1 cellular context compared by ENCODE assay signal in the genomic region with DNA sequence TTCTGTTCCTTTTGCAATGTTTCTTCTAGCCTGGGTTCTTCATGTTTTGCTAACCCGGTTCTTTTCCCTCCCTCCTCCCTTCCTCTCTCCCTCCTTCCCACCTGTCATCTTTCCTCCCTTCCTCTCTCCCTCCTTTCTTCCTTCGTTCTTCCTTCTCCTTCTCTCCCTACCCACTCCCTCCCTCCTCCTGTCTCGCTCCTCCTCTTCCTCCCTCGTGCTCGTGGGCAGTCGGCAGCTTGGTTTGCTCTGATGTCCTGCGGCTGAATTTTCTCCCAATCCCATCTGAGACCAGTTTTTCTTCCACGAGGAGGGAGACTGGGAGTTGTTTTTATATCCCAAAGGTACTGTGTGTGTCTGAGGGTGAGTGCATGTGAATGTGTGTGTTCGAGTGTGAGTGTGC.
TF ChIP-seq lines count a peak whose summit lies in the region.

No MANE protein-coding gene starts in this region.

TF ChIP-seq in A549, 52 proteins besides CTCF, POLR2A, EP300 and RAD21 (continued from another document):
- TF ChIP-seq, protein P1, sequence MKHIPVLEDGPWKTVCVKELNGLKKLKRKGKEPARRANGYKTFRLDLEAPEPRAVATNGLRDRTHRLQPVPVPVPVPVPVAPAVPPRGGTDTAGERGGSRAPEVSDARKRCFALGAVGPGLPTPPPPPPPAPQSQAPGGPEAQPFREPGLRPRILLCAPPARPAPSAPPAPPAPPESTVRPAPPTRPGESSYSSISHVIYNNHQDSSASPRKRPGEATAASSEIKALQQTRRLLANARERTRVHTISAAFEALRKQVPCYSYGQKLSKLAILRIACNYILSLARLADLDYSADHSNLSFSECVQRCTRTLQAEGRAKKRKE (CRISPR knock-in tag; IDR thresholded peaks at IDR 0.05; ENCODE audit: low read depth): no peak
- TF ChIP-seq TP53 (CRISPR knock-in tag; IDR thresholded peaks at IDR 0.05): no peak
- TF ChIP-seq HOXB5 (CRISPR knock-in tag; IDR thresholded peaks at IDR 0.05): no peak
- no peak for TF ChIP-seq TFCP2L1 (CRISPR knock-in tag; IDR thresholded peaks at IDR 0.05)
- TF ChIP-seq NR3C1 (IDR thresholded peaks at IDR 0.05): no peak
- no peak; the same call in 1 of the 2 replicates for TF ChIP-seq CBX8 (IDR thresholded peaks at IDR 0.05)
- TF ChIP-seq RFX5 (IDR thresholded peaks at IDR 0.05): no peak
- TF ChIP-seq, protein P2, sequence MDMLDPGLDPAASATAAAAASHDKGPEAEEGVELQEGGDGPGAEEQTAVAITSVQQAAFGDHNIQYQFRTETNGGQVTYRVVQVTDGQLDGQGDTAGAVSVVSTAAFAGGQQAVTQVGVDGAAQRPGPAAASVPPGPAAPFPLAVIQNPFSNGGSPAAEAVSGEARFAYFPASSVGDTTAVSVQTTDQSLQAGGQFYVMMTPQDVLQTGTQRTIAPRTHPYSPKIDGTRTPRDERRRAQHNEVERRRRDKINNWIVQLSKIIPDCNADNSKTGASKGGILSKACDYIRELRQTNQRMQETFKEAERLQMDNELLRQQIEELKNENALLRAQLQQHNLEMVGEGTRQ (IDR thresholded peaks at IDR 0.05): no peak
- no peak for TF ChIP-seq ELK1 (IDR thresholded peaks at IDR 0.05; ENCODE audit: low read depth, low read length)
- TF ChIP-seq ZSCAN20 (CRISPR knock-in tag; IDR thresholded peaks at IDR 0.05): no peak
- TF ChIP-seq CEBPB (IDR thresholded peaks at IDR 0.05): no peak
- TF ChIP-seq, protein P3, sequence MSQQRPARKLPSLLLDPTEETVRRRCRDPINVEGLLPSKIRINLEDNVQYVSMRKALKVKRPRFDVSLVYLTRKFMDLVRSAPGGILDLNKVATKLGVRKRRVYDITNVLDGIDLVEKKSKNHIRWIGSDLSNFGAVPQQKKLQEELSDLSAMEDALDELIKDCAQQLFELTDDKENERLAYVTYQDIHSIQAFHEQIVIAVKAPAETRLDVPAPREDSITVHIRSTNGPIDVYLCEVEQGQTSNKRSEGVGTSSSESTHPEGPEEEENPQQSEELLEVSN (IDR thresholded peaks at IDR 0.05; ENCODE audit: borderline replicate concordance, low read depth): no peak
- TF ChIP-seq POLR2AphosphoS2 (conservative IDR thresholded peaks at IDR 0.05; ENCODE audit: low read length): no peak
- no peak for TF ChIP-seq HOXB13 (CRISPR knock-in tag; IDR thresholded peaks at IDR 0.05; ENCODE audit: low read depth)
- TF ChIP-seq MAZ (IDR thresholded peaks at IDR 0.05; ENCODE audit: borderline replicate concordance, low read depth, low read length): no peak
